6 cellular contexts compared by ENCODE assay signal in the genomic region with DNA sequence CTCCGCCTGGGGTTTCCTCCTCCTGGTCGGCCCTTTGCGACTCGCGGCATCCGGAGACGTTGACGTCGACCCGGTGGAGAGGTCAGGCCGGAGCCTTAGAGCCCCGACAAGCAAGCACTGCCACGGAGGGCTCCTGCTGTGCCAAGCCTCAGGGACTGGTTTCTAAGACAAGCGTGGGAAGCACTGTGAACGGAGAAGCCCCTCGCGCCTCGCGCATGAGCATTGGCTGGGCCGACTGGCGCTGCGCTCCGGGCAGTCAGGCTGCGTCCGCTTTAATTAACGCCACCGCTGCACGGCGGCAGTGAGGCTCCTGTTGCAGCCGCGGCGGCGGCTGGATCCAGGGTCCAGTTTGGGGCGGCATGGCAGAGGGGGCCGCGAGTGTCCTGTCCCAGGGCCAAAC. TPM values are rescaled to one million over a fixed set of nuclear protein-coding genes. Genes with fewer than 3 reads are reported as not detected.
"Had no signal": no experiment of that assay in that cellular context is flagged by ENCODE, and none has a peak within 500 bp of the region (broad histone marks: within the 10 kb centered on the region; RNA-seq: fewer than 3 reads in every experiment).

No MANE protein-coding gene starts in this region.

RNA-seq across cellular contexts. Expression of a gene that starts 10.2 kb away (rescaled TPM):
- total RNA-seq: HT-29, LHCN-M2, MCF 10A, NCI-H460, Right ventricle myocardium inferior, SJCRH30 had no signal
